Comparison of ENCODE assay signal across 21 cellular contexts in genomic region chr2:203201426-203201825, GRCh38.
"Had no signal": no experiment of that assay in that cellular context is flagged by ENCODE, and none has a peak within 500 bp of the region (broad histone marks: within the 10 kb centered on the region; RNA-seq: fewer than 3 reads in every experiment).

No MANE protein-coding gene starts in this region.

- H3K27ac Mint-ChIP-seq: activated CD4-positive, alpha-beta memory T cell treated with anti-CD3 and anti-CD28 coated beads for 36 hours; activated CD4-positive, alpha-beta T cell treated with anti-CD3 and anti-CD28 coated beads, Interleukin-2, amount 10 ng/mL, durations not matched to agents 7 days and 5 days; activated naive CD4-positive, alpha-beta T cell treated with anti-CD3 and anti-CD28 coated beads, Interleukin-2, amount 50 U/mL, for 72 hours; brain; T-helper 17 cell had no signal

- H3K4me1 Mint-ChIP-seq: activated CD4-positive, alpha-beta T cell treated with anti-CD3 and anti-CD28 coated beads, Interleukin-2, amount 10 ng/mL, durations not matched to agents 7 days and 5 days; brain; central memory CD8-positive, alpha-beta T cell; T-helper 17 cell had no signal

- H3K9me3 Mint-ChIP-seq: activated CD4-positive, alpha-beta memory T cell treated with anti-CD3 and anti-CD28 coated beads for 36 hours; activated CD4-positive, alpha-beta T cell treated with anti-CD3 and anti-CD28 coated beads, Interleukin-2, amount 10 ng/mL, durations not matched to agents 7 days and 5 days; activated naive CD4-positive, alpha-beta T cell treated with anti-CD3 and anti-CD28 coated beads, Interleukin-2, amount 50 U/mL, for 72 hours; activated T-cell treated with anti-CD3 and anti-CD28 coated beads, Interleukin-2, amount 50 U/mL, for 4 hours; brain; central memory CD8-positive, alpha-beta T cell had no signal

- H3K4me3 Mint-ChIP-seq: activated CD4-positive, alpha-beta memory T cell treated with anti-CD3 and anti-CD28 coated beads for 36 hours; activated CD4-positive, alpha-beta T cell treated with anti-CD3 and anti-CD28 coated beads, Interleukin-2, amount 10 ng/mL, durations not matched to agents 7 days and 5 days; activated T-cell treated with anti-CD3 and anti-CD28 coated beads, Interleukin-2, amount 50 U/mL, for 4 hours; brain; central memory CD8-positive, alpha-beta T cell; T-helper 17 cell had no signal

- DNase-seq: activated CD4-positive, alpha-beta memory T cell treated with anti-CD3 and anti-CD28 coated beads for 36 hours; activated CD4-positive, alpha-beta T cell treated with anti-CD3 and anti-CD28 coated beads, Interleukin-2, amount 10 ng/mL, durations not matched to agents 7 days and 5 days; activated CD4-positive, CD25-positive, alpha-beta regulatory T cell; activated CD8-positive, alpha-beta memory T cell treated with anti-CD3 and anti-CD28 coated beads for 24 hours; activated effector memory CD4-positive, alpha-beta T cell treated with anti-CD3 and anti-CD28 coated beads, Interleukin-2, amount 50 U/mL, for 16 hours; activated naive CD4-positive, alpha-beta T cell treated with Interleukin-2 at 50 U/mL for 16 hours; activated T-cell treated with anti-CD3 and anti-CD28 coated beads, Interleukin-2, amount 50 U/mL, for 4 hours; amygdala; KG1; NCI-H1048; NCI-H1417; NCI-H1930; NCI-H446; NCI-H524; PC-9; SHP77 treated with DMSO at 0.1 percent for 48 hours; T-helper 17 cell; T-helper 9 cell had no signal

- H3K27me3 Mint-ChIP-seq: activated CD4-positive, alpha-beta memory T cell treated with anti-CD3 and anti-CD28 coated beads for 36 hours; activated CD4-positive, alpha-beta T cell treated with anti-CD3 and anti-CD28 coated beads, Interleukin-2, amount 10 ng/mL, durations not matched to agents 7 days and 5 days; brain; central memory CD8-positive, alpha-beta T cell; T-helper 17 cell had no signal
